Comparison of ENCODE assay signal across 8 cellular contexts in the genomic region with DNA sequence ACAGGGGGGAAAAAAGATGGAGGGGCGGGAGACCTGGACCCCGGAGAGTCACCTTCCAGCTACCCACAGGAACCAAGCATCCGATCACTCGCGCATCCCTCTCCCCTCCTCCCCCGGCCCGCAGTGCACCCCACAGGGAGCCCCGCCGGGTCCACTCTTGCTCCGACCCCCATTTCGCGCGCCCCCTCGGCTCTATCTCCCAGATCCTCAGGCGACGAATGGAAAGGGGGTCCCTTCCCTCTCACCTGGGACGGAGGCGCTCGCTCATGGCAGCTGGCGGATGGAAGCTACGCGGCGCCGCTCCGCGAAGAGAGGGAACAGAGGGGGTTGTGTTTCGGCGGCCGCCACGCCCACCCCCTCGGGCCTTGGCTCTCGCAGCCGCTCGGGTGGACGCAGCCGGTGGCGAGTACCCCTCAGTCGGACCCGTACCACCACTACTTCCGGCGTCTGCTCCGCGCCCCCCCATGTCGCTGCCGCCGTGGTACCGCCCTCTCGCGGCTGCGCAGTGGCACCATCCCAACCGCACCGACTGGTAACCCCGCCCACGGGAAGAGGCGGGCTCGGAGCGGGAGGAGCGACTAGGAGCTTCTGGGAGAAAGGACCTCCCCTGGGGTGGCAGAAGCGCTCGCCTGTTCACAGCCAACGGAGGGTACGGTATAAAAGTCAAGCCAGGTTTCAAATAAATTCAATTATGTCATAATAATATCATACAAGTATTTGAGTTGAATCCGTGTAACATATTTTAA. TPM values are rescaled to one million over a fixed set of nuclear protein-coding genes. Genes with fewer than 3 reads are reported as not detected.
A peak's percentile ranks its signal among the peaks of the same experiment; 100 is the strongest.
DNase-seq lines count a peak whose midpoint lies in the region; ATAC-seq and TF ChIP-seq lines count a peak whose summit lies in the region.

No MANE protein-coding gene starts in this region.

- no peaks in the 10 kb centered on the region for H3K27me3 ChIP-seq in osteoblast (ENCODE audit: insufficient read depth, low read length)
- H3K27me3 ChIP-seq in thoracic aorta (replicated peaks; ENCODE audit: insufficient read depth): no peaks in the 10 kb centered on the region

- ATAC-seq in HG02610 (IDR thresholded peaks at IDR 0.05; ENCODE audit: unreplicated experiment): peak; percentile 72
- peak; percentile 93 for ATAC-seq in SK-N-SH treated with all-trans-retinoic acid at 6 μM for 48 hours
- peak; percentile 88 for ATAC-seq in thoracic aorta (ENCODE audit: insufficient number of reproducible peaks, low FRiP score, low read depth)

- H3K4me3 Mint-ChIP-seq in activated naive CD8-positive, alpha-beta T cell: peak overlapping the region; percentile 96
- H3K4me3 Mint-ChIP-seq in glutamatergic neuron (ENCODE audit: unreplicated experiment): peak overlapping the region; percentile 99

- DNase-seq in GM10266 (ENCODE audit: extremely low spot score) (peak; percentile 95), NCI-H1092 treated with DMSO at 0.1 percent for 48 hours (lab: John Stamatoyannopoulos, UW) (peak; percentile 97), glutamatergic neuron (peak; percentile 98), osteoblast (ENCODE audit: insufficient read length, low spot score, missing footprints) (peak; percentile 98), thoracic aorta (ENCODE audit: low spot score) (peak; percentile 87)

- H3K9me3 ChIP-seq in osteoblast (ENCODE audit: low read depth, low read length) (no peaks in the 10 kb centered on the region), thoracic aorta (no peaks in the 10 kb centered on the region)

- H2AFZ ChIP-seq in osteoblast (ENCODE audit: low read length): peak overlapping the region; percentile 93

- H3K9me3 Mint-ChIP-seq in activated naive CD8-positive, alpha-beta T cell (ENCODE audit: low read depth): no peaks in the 10 kb centered on the region
- peaks cover 13% of the 10 kb centered on the region for H3K9me3 Mint-ChIP-seq in glutamatergic neuron (ENCODE audit: unreplicated experiment)

- TF ChIP-seq CTCF in GM10266 (IDR thresholded peaks at IDR 0.05; ENCODE audit: control insufficient read depth, insufficient read depth, low read depth, missing control alignments) (peak; percentile 13), glutamatergic neuron (IDR thresholded peaks at IDR 0.05; ENCODE audit: partially characterized antibody, unreplicated experiment) (peak; percentile 36), osteoblast (IDR thresholded peaks at IDR 0.05; ENCODE audit: extremely low read depth, low read depth, low read length) (no peak), thoracic aorta (IDR thresholded peaks at IDR 0.05) (peak; percentile 37)

- peaks cover 11% of the 10 kb centered on the region for H3K36me3 ChIP-seq in osteoblast (ENCODE audit: insufficient read depth, low read length)
- H3K36me3 ChIP-seq in thoracic aorta: peaks cover 10% of the 10 kb centered on the region

- H3K79me2 ChIP-seq in osteoblast (ENCODE audit: insufficient read depth, low read length): peaks cover 60% of the 10 kb centered on the region

- H3K4me2 ChIP-seq in osteoblast (ENCODE audit: insufficient read depth, low read length): peak overlapping the region; percentile 100

- H3K27ac Mint-ChIP-seq in activated naive CD8-positive, alpha-beta T cell: peak overlapping the region; percentile 97
- H3K27ac Mint-ChIP-seq in glutamatergic neuron (ENCODE audit: unreplicated experiment): peak overlapping the region; percentile 95

- H3K4me3 ChIP-seq in osteoblast (ENCODE audit: insufficient read depth, low read length) (peak overlapping the region; percentile 98), thoracic aorta (peak overlapping the region; percentile 90)

- H4K20me1 ChIP-seq in osteoblast (ENCODE audit: insufficient read depth, low read length): peaks cover 33% of the 10 kb centered on the region

- peaks cover 73% of the 10 kb centered on the region for H3K4me1 Mint-ChIP-seq in activated naive CD8-positive, alpha-beta T cell (ENCODE audit: low read depth)
- peaks cover 26% of the 10 kb centered on the region for H3K4me1 Mint-ChIP-seq in glutamatergic neuron (ENCODE audit: low read depth, unreplicated experiment)

- peaks cover 11% of the 10 kb centered on the region for H3K36me3 Mint-ChIP-seq in activated naive CD8-positive, alpha-beta T cell
- no peaks in the 10 kb centered on the region for H3K36me3 Mint-ChIP-seq in glutamatergic neuron (ENCODE audit: unreplicated experiment)

- H3K27me3 Mint-ChIP-seq in activated naive CD8-positive, alpha-beta T cell: no peaks in the 10 kb centered on the region
- peaks cover 7% of the 10 kb centered on the region for H3K27me3 Mint-ChIP-seq in glutamatergic neuron (ENCODE audit: unreplicated experiment)

- H3K27ac ChIP-seq in osteoblast (ENCODE audit: low read depth, low read length) (peak overlapping the region; percentile 77), thoracic aorta (peak overlapping the region; percentile 62 to 83)

- peaks cover 37% of the 10 kb centered on the region for H3K4me1 ChIP-seq in osteoblast (ENCODE audit: insufficient read depth, low read length)
- H3K4me1 ChIP-seq in thoracic aorta (ENCODE audit: control insufficient read depth in 1 of 2, low read depth in 2 of 2): peaks cover 10 to 50% of the 10 kb centered on the region in 2 donors

TF ChIP-seq in SK-N-SH treated with all-trans-retinoic acid at 6 μM for 48 hours, 23 proteins besides CTCF, POLR2A, EP300 and RAD21:
- peak; percentile 61; the same call in 1 of the 2 replicates for TF ChIP-seq ZNF8 (CRISPR knock-in tag; IDR thresholded peaks at IDR 0.05)
- TF ChIP-seq, protein P1, sequence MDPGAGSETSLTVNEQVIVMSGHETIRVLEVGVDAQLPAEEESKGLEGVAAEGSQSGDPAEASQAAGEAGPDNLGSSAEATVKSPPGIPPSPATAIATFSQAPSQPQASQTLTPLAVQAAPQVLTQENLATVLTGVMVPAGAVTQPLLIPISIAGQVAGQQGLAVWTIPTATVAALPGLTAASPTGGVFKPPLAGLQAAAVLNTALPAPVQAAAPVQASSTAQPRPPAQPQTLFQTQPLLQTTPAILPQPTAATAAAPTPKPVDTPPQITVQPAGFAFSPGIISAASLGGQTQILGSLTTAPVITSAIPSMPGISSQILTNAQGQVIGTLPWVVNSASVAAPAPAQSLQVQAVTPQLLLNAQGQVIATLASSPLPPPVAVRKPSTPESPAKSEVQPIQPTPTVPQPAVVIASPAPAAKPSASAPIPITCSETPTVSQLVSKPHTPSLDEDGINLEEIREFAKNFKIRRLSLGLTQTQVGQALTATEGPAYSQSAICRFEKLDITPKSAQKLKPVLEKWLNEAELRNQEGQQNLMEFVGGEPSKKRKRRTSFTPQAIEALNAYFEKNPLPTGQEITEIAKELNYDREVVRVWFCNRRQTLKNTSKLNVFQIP (CRISPR knock-in tag; IDR thresholded peaks at IDR 0.05; ENCODE audit: borderline replicate concordance, low read depth): 0 out of 2 replicates have a peak, but pooled peaks have one; percentile 63
- TF ChIP-seq TCF4 (CRISPR knock-in tag; IDR thresholded peaks at IDR 0.05; ENCODE audit: borderline replicate concordance): no peak; the same call in 1 of the 2 replicates
- TF ChIP-seq GLIS3 (CRISPR knock-in tag; IDR thresholded peaks at IDR 0.05): 0 out of 2 replicates have a peak, but pooled peaks have one; percentile 29

RNA-seq across cellular contexts. Expression of a gene that starts 29.7 kb away (rescaled TPM):
- 0.44 TPM for total RNA-seq in glutamatergic neuron (ENCODE audit: unreplicated experiment)
- not detected in 2 replicates for total RNA-seq in osteoblast
- total RNA-seq in thoracic aorta: not detected

RNA-seq across cellular contexts. Expression of a gene that starts 39.2 kb away (rescaled TPM):
- total RNA-seq in glutamatergic neuron (ENCODE audit: unreplicated experiment) (43.1 TPM), osteoblast (21.5 and 23.2 TPM in 2 replicates), thoracic aorta (10 to 100 TPM; 32.1 to 34.1 TPM)

Comparison
In these comparisons a context has a peak if more than half of its experiments do, and no peak if none do; other contexts are left out.
1. Peak in every context shown above with its lines: DNase-seq, ATAC-seq, H3K4me3 ChIP-seq and H3K27ac ChIP-seq.